ENCODE assay signal across 32 cellular contexts in the genomic region with DNA sequence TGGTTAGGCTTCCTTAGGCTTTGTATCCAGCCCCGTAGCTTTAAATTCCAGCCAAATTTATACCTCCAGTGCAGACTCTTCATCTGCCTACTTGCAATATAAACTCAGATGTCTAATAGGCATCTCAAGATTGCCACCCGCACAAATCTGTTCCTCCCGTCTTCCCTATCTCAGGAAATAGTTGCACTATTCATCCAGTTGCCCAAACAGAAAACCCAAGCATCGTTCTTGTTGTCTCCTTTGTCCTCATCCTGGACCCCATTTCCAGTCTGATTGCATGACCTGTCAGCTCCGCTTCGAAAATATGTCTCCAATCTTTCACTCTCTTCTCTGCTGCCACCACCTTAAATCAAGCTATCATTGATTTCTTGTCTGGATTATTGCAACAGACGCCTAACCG. TPM values are rescaled to one million over a fixed set of nuclear protein-coding genes. Genes with fewer than 3 reads are reported as not detected.
"Had no signal": no experiment of that assay in that cellular context is flagged by ENCODE, and none has a peak within 500 bp of the region (broad histone marks: within the 10 kb centered on the region; RNA-seq: fewer than 3 reads in every experiment).

No MANE protein-coding gene starts in this region.

- H3K9me3 Mint-ChIP-seq: immature natural killer cell; mesothelial cell of epicardium; natural killer cell; nephron progenitor cell; neural progenitor cell; stimulated activated effector memory CD8-positive, alpha-beta T cell treated with anti-CD3 and anti-CD28 coated beads, Interleukin-12 subunit alpha, Interleukin-12 subunit beta, amount 100 ng/mL, for 72 hours; stimulated activated naive CD8-positive, alpha-beta T cell treated with anti-CD3 and anti-CD28 coated beads, Interleukin-15, Interleukin-2, amounts not matched to agents 100 ng/mL and 50 ng/mL, for 24 hours had no signal

- H3K27ac Mint-ChIP-seq: immature natural killer cell; mesothelial cell of epicardium; naive B cell; natural killer cell; nephron progenitor cell; neural progenitor cell; stimulated activated effector memory CD8-positive, alpha-beta T cell treated with anti-CD3 and anti-CD28 coated beads, Interleukin-12 subunit alpha, Interleukin-12 subunit beta, amount 100 ng/mL, for 72 hours; stimulated activated naive CD8-positive, alpha-beta T cell treated with anti-CD3 and anti-CD28 coated beads, Interleukin-15, Interleukin-2, amounts not matched to agents 100 ng/mL and 50 ng/mL, for 24 hours had no signal

- H3K36me3 Mint-ChIP-seq: immature natural killer cell, mesothelial cell of epicardium, naive B cell, natural killer cell, neural progenitor cell had no signal

- DNase-seq: hypothalamus; immature natural killer cell; islet precursor cell; left ventricle myocardium inferior; mesendoderm; naive B cell; natural killer cell; nephron progenitor cell; occipital lobe; psoas muscle; right cardiac atrium; sigmoid colon; small intestine; spleen; stimulated activated CD4-positive, alpha-beta T cell treated with anti-CD3 and anti-CD28 coated beads, Interleukin-4, amount 100 ng/mL, for 24 hours; stimulated activated naive CD4-positive, alpha-beta T cell; tibial artery; trophoblast cell; upper lobe of right lung had no signal

- ATAC-seq: natural killer cell; psoas muscle; right cardiac atrium; stimulated activated effector memory CD8-positive, alpha-beta T cell treated with anti-CD3 and anti-CD28 coated beads, Interleukin-12 subunit alpha, Interleukin-12 subunit beta, amount 100 ng/mL, for 72 hours; upper lobe of right lung had no signal

- H3K27me3 ChIP-seq: sigmoid colon, suprapubic skin, tibial artery, upper lobe of right lung had no signal

- H3K4me1 ChIP-seq: parathyroid adenoma had no signal

- H3K36me3 ChIP-seq: left ventricle myocardium inferior, neural progenitor cell, neutrophil, sigmoid colon, spleen, suprapubic skin, thoracic aorta, tibial artery, upper lobe of right lung had no signal

- H3K9me3 ChIP-seq: left ventricle myocardium inferior, neutrophil, psoas muscle, sigmoid colon, suprapubic skin, thoracic aorta, tibial artery, upper lobe of right lung had no signal

- H3K4me3 ChIP-seq: left ventricle myocardium inferior, lung, neural progenitor cell, psoas muscle, sigmoid colon, spleen, suprapubic skin, thoracic aorta, tibial artery, upper lobe of right lung had no signal

- H3K4me3 Mint-ChIP-seq: immature natural killer cell; mesothelial cell of epicardium; naive B cell; natural killer cell; nephron progenitor cell; neural progenitor cell; stimulated activated effector memory CD8-positive, alpha-beta T cell treated with anti-CD3 and anti-CD28 coated beads, Interleukin-12 subunit alpha, Interleukin-12 subunit beta, amount 100 ng/mL, for 72 hours; stimulated activated naive CD8-positive, alpha-beta T cell treated with anti-CD3 and anti-CD28 coated beads, Interleukin-15, Interleukin-2, amounts not matched to agents 100 ng/mL and 50 ng/mL, for 24 hours had no signal

- H3K27ac ChIP-seq: left ventricle myocardium inferior, neural progenitor cell, neutrophil, parathyroid adenoma, psoas muscle, sigmoid colon, spleen, suprapubic skin, thoracic aorta, tibial artery, upper lobe of right lung had no signal

RNA-seq across cellular contexts. Expression of a gene that starts 41.9 kb away (rescaled TPM):
- total RNA-seq: kidney epithelial cell, occipital lobe, osteocyte, posterior vena cava, sigmoid colon, subcutaneous adipose tissue had no signal
